27 cellular contexts compared by ENCODE assay signal in genomic region chr2:64226611-64227010, GRCh38.
"Had no signal": no experiment of that assay in that cellular context is flagged by ENCODE, and none has a peak within 500 bp of the region (broad histone marks: within the 10 kb centered on the region; RNA-seq: fewer than 3 reads in every experiment).

No MANE protein-coding gene starts in this region.

- H3K27me3 ChIP-seq: colonic mucosa, gastrocnemius medialis, heart left ventricle, left lung, sigmoid colon, stomach, testis, tibial artery had no signal

- H3K36me3 ChIP-seq: colonic mucosa, gastrocnemius medialis, heart left ventricle, left lung, neural progenitor cell, prostate gland, sigmoid colon, stomach, tibial artery had no signal

- ATAC-seq: esophagus mucosa; gastrocnemius medialis; heart left ventricle; left cardiac atrium; left lung; mucosa of descending colon; naive thymus-derived CD4-positive, alpha-beta T cell; right cardiac atrium; stimulated activated effector memory CD8-positive, alpha-beta T cell treated with anti-CD3 and anti-CD28 coated beads, Interleukin-12 subunit alpha, Interleukin-12 subunit beta, amount 100 ng/mL, for 72 hours had no signal

- H3K4me3 ChIP-seq: colonic mucosa, gastrocnemius medialis, heart left ventricle, left lung, mucosa of descending colon, neural progenitor cell, prostate gland, sigmoid colon, stomach, testis, tibial artery had no signal

- FAIRE-seq: islet of Langerhans had no signal

- DNase-seq: colonic mucosa; effector CD8-positive, alpha-beta T cell; endodermal cell; foreskin fibroblast; gastrocnemius medialis; heart left ventricle; hippocampal formation; left cardiac atrium; left lung; mesenchymal stem cell; mucosa of descending colon; naive thymus-derived CD4-positive, alpha-beta T cell; nucleus accumbens; right cardiac atrium; sigmoid colon; stimulated activated CD4-positive, alpha-beta T cell treated with anti-CD3 and anti-CD28 coated beads, Interleukin-2, amount 100 ng/mL, for 24 hours; stimulated activated CD4-positive, alpha-beta T cell treated with anti-CD3 and anti-CD28 coated beads, Interleukin-4, amount 100 ng/mL, for 24 hours; stimulated activated naive CD4-positive, alpha-beta T cell treated with Interleukin-2 at 50 U/mL for 16 hours; stomach; testis; tibial artery had no signal

- H3K27ac ChIP-seq: colonic mucosa, epithelial cell of prostate, gastrocnemius medialis, left lung, neural progenitor cell, prostate gland, stomach, testis, tibial artery had no signal

- H3K9me3 ChIP-seq: colonic mucosa, gastrocnemius medialis, heart left ventricle, left lung, mucosa of descending colon, prostate gland, sigmoid colon, stomach, testis, tibial artery had no signal

- H3K4me1 ChIP-seq: colonic mucosa, prostate gland had no signal
